ENCODE assay signal across 8 cellular contexts in genomic region chr6:27866370-27867050, GRCh38. TPM values are rescaled to one million over a fixed set of nuclear protein-coding genes. Genes with fewer than 3 reads are reported as not detected.
A peak's percentile ranks its signal among the peaks of the same experiment; 100 is the strongest.
DNase-seq lines count a peak whose midpoint lies in the region; ATAC-seq and TF ChIP-seq lines count a peak whose summit lies in the region.

No MANE protein-coding gene starts in this region.

- peaks cover 3% of the 10 kb centered on the region for H3K36me3 Mint-ChIP-seq in T-helper 2 cell treated with Interferon-gamma antibody and Interleukin-4, amounts not matched to agents 5 μg/mL and 100 μg/mL, for 36 hours (ENCODE audit: low read depth)

- H3K9me3 Mint-ChIP-seq in T-helper 2 cell treated with Interferon-gamma antibody and Interleukin-4, amounts not matched to agents 5 μg/mL and 100 μg/mL, for 36 hours: no peaks in the 10 kb centered on the region

- peaks cover 0 to 40% (median 35%) of the 10 kb centered on the region in 5 donors for H3K4me1 ChIP-seq in subcutaneous abdominal adipose tissue (ENCODE audit: control insufficient read depth in 5 of 5, insufficient read depth in 5 of 5, low read length in 5 of 5)

- peak overlapping the region; percentile 70 for H3K4me3 ChIP-seq in AG09309 (ENCODE audit: control insufficient read depth, low read depth, low read length)
- peak overlapping the region; percentile 74 to 91 (median 83) for H3K4me3 ChIP-seq in subcutaneous abdominal adipose tissue (ENCODE audit: low read depth in 1 of 5, low read length in 5 of 5)

- peak overlapping the region; percentile 100 for H3K27ac Mint-ChIP-seq in T-helper 2 cell treated with Interferon-gamma antibody and Interleukin-4, amounts not matched to agents 5 μg/mL and 100 μg/mL, for 36 hours

- peak; percentile 24 for ATAC-seq in GM19035 (IDR thresholded peaks at IDR 0.05; ENCODE audit: unreplicated experiment)

- H3K27me3 Mint-ChIP-seq in T-helper 2 cell treated with Interferon-gamma antibody and Interleukin-4, amounts not matched to agents 5 μg/mL and 100 μg/mL, for 36 hours (ENCODE audit: low read depth): peaks cover 15% of the 10 kb centered on the region

- DNase-seq in AG09309 (ENCODE audit: low read depth) (no peak), MV-4-11 (lab: John Stamatoyannopoulos, UW) (peak; percentile 95), dermis microvascular lymphatic vessel endothelial cell (ENCODE audit: low read depth in 2 of 2) (peak; percentile 49 to 77), medulla oblongata (ENCODE audit: extremely low spot score) (peak; percentile 72), globus pallidus (ENCODE audit: low spot score) (no peak)
- no peak for DNase-seq in T-helper 2 cell treated with Interferon-gamma antibody and Interleukin-4, amounts not matched to agents 5 μg/mL and 100 μg/mL, for 36 hours (ENCODE audit: low spot score)

- peaks cover 63% of the 10 kb centered on the region for H3K4me1 Mint-ChIP-seq in T-helper 2 cell treated with Interferon-gamma antibody and Interleukin-4, amounts not matched to agents 5 μg/mL and 100 μg/mL, for 36 hours (ENCODE audit: low read depth)

- H3K36me3 ChIP-seq in subcutaneous abdominal adipose tissue (ENCODE audit: control insufficient read depth in 5 of 5, insufficient read depth in 5 of 5, low read length in 5 of 5): no peaks in the 10 kb centered on the region

- peak overlapping the region; percentile 96 for H3K4me3 Mint-ChIP-seq in T-helper 2 cell treated with Interferon-gamma antibody and Interleukin-4, amounts not matched to agents 5 μg/mL and 100 μg/mL, for 36 hours

- H3K9me3 ChIP-seq in subcutaneous abdominal adipose tissue (ENCODE audit: control insufficient read depth in 5 of 5, low read length in 5 of 5): no peaks in the 10 kb centered on the region

- TF ChIP-seq CTCF in AG09309 (IDR thresholded peaks at IDR 0.05; ENCODE audit: control insufficient read depth, insufficient read depth, low read depth, low read length, missing control alignments): no peak

- peak overlapping the region in 3 of 5 donors; percentile 63 to 86 (median 69) for H3K9ac ChIP-seq in subcutaneous abdominal adipose tissue (ENCODE audit: low read length in 5 of 5)

- H3K27me3 ChIP-seq in subcutaneous abdominal adipose tissue (ENCODE audit: control insufficient read depth in 5 of 5, insufficient read depth in 4 of 5, low read length in 5 of 5): peaks cover 0 to 13% (median 0%) of the 10 kb centered on the region in 5 donors

- H3K27ac ChIP-seq in subcutaneous abdominal adipose tissue (ENCODE audit: low read depth, low read length): peak overlapping the region; percentile 62

RNA-seq across cellular contexts. Expression of gene OR2B2, which starts 45.7 kb away (rescaled TPM):
- total RNA-seq in dermis microvascular lymphatic vessel endothelial cell: not detected in 2 replicates

Comparison
In these comparisons a context has a peak if more than half of its experiments do, and no peak if none do; other contexts are left out.
1. DNase-seq: peak in MV-4-11 (single experiment), dermis microvascular lymphatic vessel endothelial cell (2 of 2) and medulla oblongata (single experiment); none in AG09309 (single experiment), T-helper 2 cell treated with Interferon-gamma antibody and Interleukin-4, amounts not matched to agents 5 μg/mL and 100 μg/mL, for 36 hours (single experiment) and globus pallidus (single experiment).